ENCODE assay signal across 36 cellular contexts in the genomic region with DNA sequence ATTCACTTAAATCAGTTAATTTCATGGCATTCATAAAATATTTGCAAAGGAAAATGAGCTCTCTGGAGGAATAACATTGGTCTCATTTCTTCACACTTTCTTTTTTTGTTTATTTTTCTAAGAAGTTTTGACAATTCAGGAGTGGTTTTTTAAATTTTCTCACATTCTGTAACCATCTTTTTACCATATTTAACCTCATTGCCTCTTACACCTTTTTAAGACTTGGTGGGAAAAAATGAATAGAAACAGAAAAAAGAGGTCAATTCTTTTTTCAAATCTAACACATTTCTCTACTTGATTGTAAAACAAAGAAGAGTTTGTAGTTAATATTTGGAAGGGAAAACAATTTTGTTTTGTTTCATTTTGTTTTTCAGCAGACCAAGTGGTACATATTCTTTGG.
"Had no signal": no experiment of that assay in that cellular context is flagged by ENCODE, and none has a peak within 500 bp of the region (broad histone marks: within the 10 kb centered on the region; RNA-seq: fewer than 3 reads in every experiment).

No MANE protein-coding gene starts in this region.

- H3K27ac Mint-ChIP-seq: activated naive CD4-positive, alpha-beta T cell treated with anti-CD3 and anti-CD28 coated beads for 36 hours; activated naive CD4-positive, alpha-beta T cell treated with anti-CD3 and anti-CD28 coated beads, Interleukin-2, amount 10 ng/mL, durations not matched to agents 7 days and 5 days; activated naive CD4-positive, alpha-beta T cell treated with anti-CD3 and anti-CD28 coated beads, Interleukin-2, amount 50 U/mL, for 24 hours; activated naive CD4-positive, alpha-beta T cell treated with anti-CD3 and anti-CD28 coated beads, Interleukin-2, amount 50 U/mL, for 72 hours; activated naive CD8-positive, alpha-beta T cell; activated naive CD8-positive, alpha-beta T cell treated with anti-CD3 and anti-CD28 coated beads for 36 hours; activated naive CD8-positive, alpha-beta T cell treated with anti-CD3 and anti-CD28 coated beads, Interleukin-2, amount 10 ng/mL, durations not matched to agents 7 days and 5 days; activated naive CD8-positive, alpha-beta T cell treated with anti-CD3 and anti-CD28 coated beads, Interleukin-2, amount 50 U/mL, for 24 hours; activated T-cell treated with anti-CD3 and anti-CD28 coated beads, Interleukin-2, amount 50 U/mL, for 24 hours; activated T-cell treated with anti-CD3 and anti-CD28 coated beads, Interleukin-2, amount 50 U/mL, for 72 hours; activated T-helper 1 cell treated with anti-CD3 and anti-CD28 coated beads, Interleukin-12 subunit alpha, Interleukin-12 subunit beta, Interleukin-2, Interleukin-4 antibody, amounts not matched to agents 30 ng/mL and 10 ng/mL and 1 ng/mL, durations not matched to agents 14 hours and 24 hours and 36 hours; activated T-helper 17 cell treated with anti-CD3 and anti-CD28 coated beads, Interleukin-2, amount 50 U/mL, for 72 hours; activated T-helper 2 cell treated with anti-CD3 and anti-CD28 coated beads, Interferon-gamma antibody, Interleukin-2, Interleukin-4, amounts not matched to agents 10 μg/mL and 5 μg/mL and 100 μg/mL, durations not matched to agents 14 hours and 24 hours and 36 hours; brain had no signal

- H3K27me3 Mint-ChIP-seq: activated naive CD4-positive, alpha-beta T cell treated with anti-CD3 and anti-CD28 coated beads, Interleukin-2, amount 10 ng/mL, durations not matched to agents 7 days and 5 days; activated naive CD4-positive, alpha-beta T cell treated with anti-CD3 and anti-CD28 coated beads, Interleukin-2, amount 50 U/mL, for 24 hours; activated naive CD8-positive, alpha-beta T cell; activated naive CD8-positive, alpha-beta T cell treated with anti-CD3 and anti-CD28 coated beads for 36 hours; activated naive CD8-positive, alpha-beta T cell treated with anti-CD3 and anti-CD28 coated beads, Interleukin-2, amount 10 ng/mL, durations not matched to agents 7 days and 5 days; activated naive CD8-positive, alpha-beta T cell treated with anti-CD3 and anti-CD28 coated beads, Interleukin-2, amount 50 U/mL, for 24 hours; activated T-cell treated with anti-CD3 and anti-CD28 coated beads, Interleukin-2, amount 50 U/mL, for 24 hours; activated T-helper 17 cell treated with anti-CD3 and anti-CD28 coated beads, Interleukin-2, amount 50 U/mL, for 72 hours; brain; central memory CD8-positive, alpha-beta T cell had no signal

- H3K9me3 Mint-ChIP-seq: brain had no signal

- H3K4me3 Mint-ChIP-seq: activated naive CD4-positive, alpha-beta T cell treated with anti-CD3 and anti-CD28 coated beads for 36 hours; activated naive CD4-positive, alpha-beta T cell treated with anti-CD3 and anti-CD28 coated beads, Interleukin-2, amount 10 ng/mL, durations not matched to agents 7 days and 5 days; activated naive CD4-positive, alpha-beta T cell treated with anti-CD3 and anti-CD28 coated beads, Interleukin-2, amount 50 U/mL, for 24 hours; activated naive CD8-positive, alpha-beta T cell; activated naive CD8-positive, alpha-beta T cell treated with anti-CD3 and anti-CD28 coated beads for 36 hours; activated naive CD8-positive, alpha-beta T cell treated with anti-CD3 and anti-CD28 coated beads, Interleukin-2, amount 10 ng/mL, durations not matched to agents 7 days and 5 days; activated naive CD8-positive, alpha-beta T cell treated with anti-CD3 and anti-CD28 coated beads, Interleukin-2, amount 50 U/mL, for 24 hours; activated T-cell treated with anti-CD3 and anti-CD28 coated beads, Interleukin-2, amount 50 U/mL, for 24 hours; activated T-cell treated with anti-CD3 and anti-CD28 coated beads, Interleukin-2, amount 50 U/mL, for 4 hours; activated T-cell treated with anti-CD3 and anti-CD28 coated beads, Interleukin-2, amount 50 U/mL, for 72 hours; activated T-helper 1 cell treated with anti-CD3 and anti-CD28 coated beads, Interleukin-12 subunit alpha, Interleukin-12 subunit beta, Interleukin-2, Interleukin-4 antibody, amounts not matched to agents 30 ng/mL and 10 ng/mL and 1 ng/mL, durations not matched to agents 14 hours and 24 hours and 36 hours; activated T-helper 17 cell treated with anti-CD3 and anti-CD28 coated beads, Interleukin-2, amount 50 U/mL, for 72 hours; brain; central memory CD8-positive, alpha-beta T cell had no signal

- H3K4me1 Mint-ChIP-seq: activated naive CD4-positive, alpha-beta T cell treated with anti-CD3 and anti-CD28 coated beads, Interleukin-2, amount 10 ng/mL, durations not matched to agents 7 days and 5 days; activated naive CD8-positive, alpha-beta T cell treated with anti-CD3 and anti-CD28 coated beads for 36 hours; activated naive CD8-positive, alpha-beta T cell treated with anti-CD3 and anti-CD28 coated beads, Interleukin-2, amount 10 ng/mL, durations not matched to agents 7 days and 5 days; activated naive CD8-positive, alpha-beta T cell treated with anti-CD3 and anti-CD28 coated beads, Interleukin-2, amount 50 U/mL, for 24 hours; activated T-helper 17 cell treated with anti-CD3 and anti-CD28 coated beads, Interleukin-2, amount 50 U/mL, for 72 hours; brain; central memory CD8-positive, alpha-beta T cell had no signal

- ATAC-seq: activated naive CD4-positive, alpha-beta T cell treated with anti-CD3 and anti-CD28 coated beads, Interleukin-2, amount 50 U/mL, for 72 hours; activated naive CD8-positive, alpha-beta T cell treated with anti-CD3 and anti-CD28 coated beads, Interleukin-2, amount 50 U/mL, for 24 hours; activated T-cell treated with anti-CD3 and anti-CD28 coated beads, Interleukin-2, amount 50 U/mL, for 4 hours; activated T-cell treated with anti-CD3 and anti-CD28 coated beads, Interleukin-2, amount 50 U/mL, for 72 hours; activated T-helper 17 cell treated with anti-CD3 and anti-CD28 coated beads, Interleukin-2, amount 50 U/mL, for 72 hours; body of pancreas had no signal

- H3K36me3 Mint-ChIP-seq: activated naive CD4-positive, alpha-beta T cell treated with anti-CD3 and anti-CD28 coated beads, Interleukin-2, amount 10 ng/mL, durations not matched to agents 7 days and 5 days; activated naive CD4-positive, alpha-beta T cell treated with anti-CD3 and anti-CD28 coated beads, Interleukin-2, amount 50 U/mL, for 24 hours; activated naive CD4-positive, alpha-beta T cell treated with anti-CD3 and anti-CD28 coated beads, Interleukin-2, amount 50 U/mL, for 72 hours; activated naive CD8-positive, alpha-beta T cell; activated naive CD8-positive, alpha-beta T cell treated with anti-CD3 and anti-CD28 coated beads for 36 hours; activated naive CD8-positive, alpha-beta T cell treated with anti-CD3 and anti-CD28 coated beads, Interleukin-2, amount 10 ng/mL, durations not matched to agents 7 days and 5 days; brain had no signal

- DNase-seq: activated effector memory CD4-positive, alpha-beta T cell treated with anti-CD3 and anti-CD28 coated beads, Interleukin-2, amount 50 U/mL, for 16 hours; activated effector memory CD4-positive, alpha-beta T cell treated with Interleukin-2 at 50 U/mL for 16 hours; activated gamma-delta T cell; activated gamma-delta T cell treated with Interleukin-2 at 50 U/mL for 16 hours; activated naive CD4-positive, alpha-beta T cell; activated naive CD4-positive, alpha-beta T cell treated with anti-CD3 and anti-CD28 coated beads for 36 hours; activated naive CD4-positive, alpha-beta T cell treated with anti-CD3 and anti-CD28 coated beads, Interleukin-2, amount 10 ng/mL, durations not matched to agents 7 days and 5 days; activated naive CD4-positive, alpha-beta T cell treated with anti-CD3 and anti-CD28 coated beads, Interleukin-2, amount 50 U/mL, for 16 hours; activated naive CD4-positive, alpha-beta T cell treated with Interleukin-2 at 50 U/mL for 16 hours; activated naive CD8-positive, alpha-beta T cell treated with anti-CD3 and anti-CD28 coated beads for 36 hours; activated naive CD8-positive, alpha-beta T cell treated with anti-CD3 and anti-CD28 coated beads, Interleukin-2, amount 10 ng/mL, durations not matched to agents 7 days and 5 days; activated naive CD8-positive, alpha-beta T cell treated with anti-CD3 and anti-CD28 coated beads, Interleukin-2, amount 50 U/mL, for 24 hours; activated T-cell treated with anti-CD3 and anti-CD28 coated beads for 4 hours; activated T-cell treated with anti-CD3 and anti-CD28 coated beads, Interleukin-2, amount 50 U/mL, for 1 hour; activated T-cell treated with anti-CD3 and anti-CD28 coated beads, Interleukin-2, amount 50 U/mL, for 24 hours; activated T-cell treated with anti-CD3 and anti-CD28 coated beads, Interleukin-2, amount 50 U/mL, for 4 hours; activated T-cell treated with anti-CD3 and anti-CD28 coated beads, Interleukin-2, amount 50 U/mL, for 48 hours; activated T-cell treated with anti-CD3 and anti-CD28 coated beads, Interleukin-2, amount 50 U/mL, for 72 hours; adrenal gland; amniotic stem cell; amygdala; anterior cingulate cortex; aorta; body of pancreas; brain microvascular endothelial cell; caudate nucleus; central memory CD4-positive, alpha-beta T cell; cerebellar nuclear complex had no signal
